1 cellular context compared by ENCODE assay signal in genomic region chr1:2079396-2080085, GRCh38.
TF ChIP-seq lines count a peak whose summit lies in the region.

No MANE protein-coding gene starts in this region.

TF ChIP-seq in GM12878, 131 proteins besides CTCF, POLR2A, EP300 and RAD21 (continued from another document):
- TF ChIP-seq USF1 (IDR thresholded peaks at IDR 0.05; ENCODE audit: borderline replicate concordance, extremely low read length, insufficient read depth, low read depth, low read length) = peak; percentile 8
TF ChIP-seq in GM12878: peak in this region for 1.
